Comparison of ENCODE assay signal across 27 cellular contexts in the genomic region with DNA sequence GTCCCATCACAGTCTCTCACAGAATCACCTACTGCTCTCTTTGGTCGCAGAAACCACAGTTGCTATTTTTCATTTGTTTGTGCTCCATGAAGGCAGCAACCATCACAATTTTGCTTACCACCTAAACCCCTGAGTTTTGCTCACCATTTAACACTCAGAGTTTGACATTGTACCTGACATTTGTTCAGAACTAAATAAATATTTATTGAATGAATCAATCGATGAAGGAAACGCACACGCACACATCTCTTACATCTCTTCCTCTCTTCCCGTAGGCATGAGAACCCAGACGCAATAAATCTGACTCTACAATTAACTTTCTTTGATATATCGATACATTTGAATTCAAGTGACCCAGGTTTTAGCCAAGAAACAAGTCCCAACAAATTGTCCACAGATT.
DNase-seq lines count a peak whose midpoint lies in the region; ATAC-seq and TF ChIP-seq lines count a peak whose summit lies in the region.
"Had no signal": no experiment of that assay in that cellular context is flagged by ENCODE, and none has a peak within 500 bp of the region (broad histone marks: within the 10 kb centered on the region; RNA-seq: fewer than 3 reads in every experiment).

No MANE protein-coding gene starts in this region.

- H3K9me2 ChIP-seq in SK-N-SH, result no peaks in the 10 kb centered on the region

- CTCF ChIA-PET in SK-N-SH (lab: Yijun Ruan, JAX), result no interaction called here

- peak overlapping the region; percentile 38 for H3K4me2 ChIP-seq in SK-N-SH
- no peak overlapping the region for H3K4me2 ChIP-seq in fibroblast of lung (ENCODE audit: extremely low read depth, insufficient read depth, low read length)
- peak overlapping the region; percentile 42 for H3K4me2 ChIP-seq in skeletal muscle satellite cell (ENCODE audit: low read length)

- H3K27me3 ChIP-seq in SK-N-SH (ENCODE audit: insufficient read depth) (no peaks in the 10 kb centered on the region), RWPE2 (ENCODE audit: insufficient read depth, poor library complexity, severe bottlenecking) (no peaks in the 10 kb centered on the region), fibroblast of lung (ENCODE audit: control insufficient read depth, insufficient read depth, low read length) (no peaks in the 10 kb centered on the region), skeletal muscle satellite cell (ENCODE audit: control insufficient read depth, insufficient read depth, low read length) (no peaks in the 10 kb centered on the region)
- H3K27me3 ChIP-seq: gastroesophageal sphincter, right atrium auricular region, tibial artery had no signal

- peak overlapping the region; percentile 35; the same call in 1 of the 2 replicates for H3K9ac ChIP-seq in SK-N-SH
- no peak overlapping the region for H3K9ac ChIP-seq in fibroblast of lung (ENCODE audit: insufficient read depth, low read length)
- peak overlapping the region; percentile 23 for H3K9ac ChIP-seq in skeletal muscle satellite cell (ENCODE audit: low read depth, low read length)

- peak overlapping the region in 1 of 2 experiments; percentile 8; a peak in 1 of 4 replicates for H3K4me3 ChIP-seq in SK-N-SH (ENCODE audit: low read depth in 2 of 2, low read length in 1 of 2)
- no peak overlapping the region for H3K4me3 ChIP-seq in RWPE2 (ENCODE audit: severe bottlenecking)
- H3K4me3 ChIP-seq in fibroblast of lung (replicated peaks in 1 of 4; ENCODE audit: control extremely low read depth in 1 of 4, insufficient read depth in 1 of 4, low read depth in 3 of 4, low read length in 4 of 4), result no peak overlapping the region
- H3K4me3 ChIP-seq in skeletal muscle satellite cell (ENCODE audit: low read length), result no peak overlapping the region
- H3K4me3 ChIP-seq: gastroesophageal sphincter, lower lobe of right lung, right atrium auricular region, tibial artery had no signal

- no peak for TF ChIP-seq EP300 in SK-N-SH (IDR thresholded peaks at IDR 0.05; ENCODE audit: borderline replicate concordance in 1 of 2, low read depth in 1 of 2, low read length in 1 of 2)

- H3F3A ChIP-seq in SK-N-SH (replicated peaks; ENCODE audit: insufficient read depth), result peaks cover 36% of the 10 kb centered on the region

- peaks cover 2 to 25% of the 10 kb centered on the region in 2 experiments for H3K4me1 ChIP-seq in SK-N-SH (ENCODE audit: control insufficient read depth in 1 of 2, insufficient read depth in 2 of 2, low read depth in 1 of 2, low read length in 1 of 2)
- H3K4me1 ChIP-seq in RWPE2 (ENCODE audit: insufficient read depth, poor library complexity, severe bottlenecking), result peaks cover 32% of the 10 kb centered on the region
- peaks cover 6% of the 10 kb centered on the region for H3K4me1 ChIP-seq in fibroblast of lung (ENCODE audit: control insufficient read depth, extremely low read depth, insufficient read depth, low read length)
- H3K4me1 ChIP-seq in skeletal muscle satellite cell (ENCODE audit: control insufficient read depth, insufficient read depth, low read length), result peaks cover 29% of the 10 kb centered on the region
- H3K4me1 ChIP-seq: gastroesophageal sphincter had no signal

- POLR2A ChIA-PET in SK-N-SH (lab: Yijun Ruan, JAX), result no interaction called here

- no peak; the same call in 1 of the 3 replicates for ATAC-seq in SK-N-SH treated with all-trans-retinoic acid at 6 μM for 48 hours
- no peak for ATAC-seq in RWPE2 (ENCODE audit: low read depth)
- ATAC-seq: esophagus mucosa; gastroesophageal sphincter; lower lobe of right lung; stimulated activated naive CD8-positive, alpha-beta T cell treated with anti-CD3 and anti-CD28 coated beads, Interleukin-15, amount 100 ng/mL, for 72 hours; T-cell had no signal

- no peak for DNase-seq in SK-N-SH
- no peak for DNase-seq in RWPE2 (ENCODE audit: low spot score)
- DNase-seq in fibroblast of lung (ENCODE audit: low read depth in 2 of 2), result no peak
- DNase-seq in cardiac septum (ENCODE audit: low spot score), result no peak
- no peak for DNase-seq in DMS114 treated with DMSO at 0.1 percent for 48 hours (lab: John Stamatoyannopoulos, UW; ENCODE audit: unreplicated experiment)
- no peak for DNase-seq in T1000 (lab: John Stamatoyannopoulos, UW)
- DNase-seq: 8988T; activated CD4-positive, alpha-beta T cell treated with anti-CD3 and anti-CD28 coated beads for 48 hours; activated naive CD4-positive, alpha-beta T cell treated with anti-CD3 and anti-CD28 coated beads, Interleukin-2, amount 10 ng/mL, durations not matched to agents 7 days and 5 days; activated T-cell treated with anti-CD3 and anti-CD28 coated beads, Interleukin-2, amount 50 U/mL, for 72 hours; amygdala; central memory CD4-positive, alpha-beta T cell; COR-L47; H7; KG1; kidney; lower lobe of right lung; NCI-H1694 treated with DMSO at 0.1 percent for 48 hours; NCI-H526; stimulated activated naive CD8-positive, alpha-beta T cell treated with anti-CD3 and anti-CD28 coated beads, Interleukin-15, amount 100 ng/mL, for 72 hours; T-cell; tibial artery had no signal

- 61% methylated on average over 7 of the region's 7 CpGs for WGBS in SK-N-SH (ENCODE audit: low lambda C conversion rate)

- H3K79me2 ChIP-seq in SK-N-SH (ENCODE audit: insufficient read depth) (no peaks in the 10 kb centered on the region), fibroblast of lung (ENCODE audit: control insufficient read depth, insufficient read depth, low read length) (no peaks in the 10 kb centered on the region)

- intact Hi-C loops in cardiac septum (cut with DNase I), result no loop called here

- no peaks in the 10 kb centered on the region for H3K36me3 ChIP-seq in SK-N-SH (replicated peaks in 1 of 2; ENCODE audit: control insufficient read depth in 1 of 2, insufficient read depth in 2 of 2, low read length in 1 of 2)
- H3K36me3 ChIP-seq in RWPE2 (ENCODE audit: low read depth), result no peaks in the 10 kb centered on the region
- no peaks in the 10 kb centered on the region for H3K36me3 ChIP-seq in fibroblast of lung (ENCODE audit: control insufficient read depth, insufficient read depth, low read length)
- no peaks in the 10 kb centered on the region for H3K36me3 ChIP-seq in skeletal muscle satellite cell (ENCODE audit: insufficient read depth, low read length)
- H3K36me3 ChIP-seq: gastroesophageal sphincter, lower lobe of right lung, right atrium auricular region, tibial artery had no signal

- H3K9me3 ChIP-seq in SK-N-SH (0 out of 2 replicates have a peak, but pooled peaks cover 8% of the 10 kb centered on the region), RWPE2 (ENCODE audit: severe bottlenecking) (no peaks in the 10 kb centered on the region), fibroblast of lung (ENCODE audit: control insufficient read depth, insufficient read depth, low read depth, low read length) (no peaks in the 10 kb centered on the region), skeletal muscle satellite cell (replicated peaks; ENCODE audit: low read length) (no peaks in the 10 kb centered on the region)
- H3K9me3 ChIP-seq: gastroesophageal sphincter, lower lobe of right lung, right atrium auricular region, tibial artery had no signal

- no peak for TF ChIP-seq RAD21 in SK-N-SH (IDR thresholded peaks at IDR 0.05; ENCODE audit: low read length)

- H3K27ac ChIP-seq in SK-N-SH (ENCODE audit: low read depth in 2 of 2, low read length in 1 of 2) (peak overlapping the region; percentile 87 to 89; a peak in 3 of 4 replicates), RWPE2 (ENCODE audit: poor library complexity, severe bottlenecking) (peak overlapping the region; percentile 87), fibroblast of lung (ENCODE audit: insufficient read depth, low read length) (peak overlapping the region; percentile 3)
- H3K27ac ChIP-seq: gastroesophageal sphincter, lower lobe of right lung, right atrium auricular region, tibial artery had no signal

- no peaks in the 10 kb centered on the region for H4K20me1 ChIP-seq in SK-N-SH (ENCODE audit: insufficient read depth)
- no peaks in the 10 kb centered on the region for H4K20me1 ChIP-seq in fibroblast of lung (ENCODE audit: control insufficient read depth, extremely low read depth, insufficient read depth, low read length)

- TF ChIP-seq CTCF in SK-N-SH (IDR thresholded peaks at IDR 0.05) (no peak), RWPE2 (IDR thresholded peaks at IDR 0.05; ENCODE audit: poor library complexity, severe bottlenecking) (no peak), fibroblast of lung (conservative IDR thresholded peaks at IDR 0.05 in 1 of 2, IDR thresholded peaks at IDR 0.05 in 1 of 2; ENCODE audit: low read depth in 1 of 2, low read length in 2 of 2) (no peak)

- H2AFZ ChIP-seq in SK-N-SH (ENCODE audit: low read depth) (no peak overlapping the region), fibroblast of lung (ENCODE audit: low read length) (no peak overlapping the region)

TF ChIP-seq in SK-N-SH, 30 proteins besides CTCF, POLR2A, EP300 and RAD21 (continues in another document):
- no peak for TF ChIP-seq GABPA (IDR thresholded peaks at IDR 0.05; ENCODE audit: low read depth)
- no peak for TF ChIP-seq SIN3A (IDR thresholded peaks at IDR 0.05; ENCODE audit: borderline replicate concordance, low read depth, low read length)
- no peak for TF ChIP-seq POLR2AphosphoS5 (IDR thresholded peaks at IDR 0.05; ENCODE audit: low read depth, low read length)
- TF ChIP-seq, protein P1, sequence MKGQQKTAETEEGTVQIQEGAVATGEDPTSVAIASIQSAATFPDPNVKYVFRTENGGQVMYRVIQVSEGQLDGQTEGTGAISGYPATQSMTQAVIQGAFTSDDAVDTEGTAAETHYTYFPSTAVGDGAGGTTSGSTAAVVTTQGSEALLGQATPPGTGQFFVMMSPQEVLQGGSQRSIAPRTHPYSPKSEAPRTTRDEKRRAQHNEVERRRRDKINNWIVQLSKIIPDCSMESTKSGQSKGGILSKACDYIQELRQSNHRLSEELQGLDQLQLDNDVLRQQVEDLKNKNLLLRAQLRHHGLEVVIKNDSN (IDR thresholded peaks at IDR 0.05; ENCODE audit: borderline replicate concordance, low read depth), result no peak
- no peak for TF ChIP-seq FOXM1 (IDR thresholded peaks at IDR 0.05; ENCODE audit: low read depth)

Comparison
In these comparisons a context has a peak if more than half of its experiments do, and no peak if none do; other contexts are left out.
1. H3K27ac ChIP-seq: peak in every context shown above with its lines; median percentile 88 in SK-N-SH; 87 in RWPE2; 3 in fibroblast of lung.